ENCODE assay signal across 22 cellular contexts in the genomic region with DNA sequence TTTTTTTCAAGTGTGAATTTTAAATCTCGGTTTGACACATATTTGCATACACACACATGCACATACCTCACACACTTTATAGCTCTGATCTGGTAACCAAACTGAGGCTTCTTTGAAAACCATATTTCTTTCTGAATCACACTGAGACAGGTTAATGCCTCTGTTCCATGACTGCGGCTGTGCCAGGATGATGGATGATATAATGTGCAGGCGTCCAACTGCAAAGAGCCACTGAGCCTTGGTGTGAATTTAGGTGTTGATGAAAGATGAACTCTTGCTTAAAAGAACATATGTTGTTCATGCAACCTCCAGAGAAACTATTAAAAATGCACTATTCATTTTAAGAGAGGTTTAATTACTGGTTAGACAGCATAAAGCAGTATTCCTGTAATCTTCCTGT.
"Had no signal": no experiment of that assay in that cellular context is flagged by ENCODE, and none has a peak within 500 bp of the region (broad histone marks: within the 10 kb centered on the region; RNA-seq: fewer than 3 reads in every experiment).

No MANE protein-coding gene starts in this region.

- H3K9me3 ChIP-seq: Peyer's patch, SJCRH30 had no signal

- H3K4me1 ChIP-seq: Peyer's patch, SJCRH30 had no signal

- H2AFZ ChIP-seq: PC-9 had no signal

- H3K27ac ChIP-seq: HL-60, KMS-11, PC-9, Peyer's patch, SJCRH30 had no signal

- H3K36me3 ChIP-seq: Peyer's patch, SJCRH30 had no signal

- ATAC-seq: K562, Right ventricle myocardium inferior, SK-N-SH treated with all-trans-retinoic acid at 6 μM for 48 hours had no signal

- H3K4me2 ChIP-seq: KMS-11, PC-9 had no signal

- DNase-seq: Kasumi-1; MV-4-11; NCI-H1048; NCI-H1105; NCI-H1436; NCI-H1930; NCI-H2107; NCI-H2227 treated with DMSO at 0.1 percent for 48 hours; NCI-H510A treated with DMSO at 0.1 percent for 48 hours; NCI-H748 treated with DMSO at 0.1 percent for 48 hours; NK-92 treated with Interleukin-12 subunit alpha and Interleukin-12 subunit beta, amount 100 ng/mL, for 24 hours; OCI-M1; PC-9; Peyer's patch; SHP77 treated with DMSO at 0.1 percent for 48 hours; SJCRH30; T-helper 1 cell had no signal

- H3K4me3 ChIP-seq: K562, PC-9, Peyer's patch, SJCRH30 had no signal
